Comparison of ENCODE assay signal across 8 cellular contexts in genomic region chr3:41198526-41198925, GRCh38. TPM values are rescaled to one million over a fixed set of nuclear protein-coding genes. Genes with fewer than 3 reads are reported as not detected.
DNase-seq lines count a peak whose midpoint lies in the region; ATAC-seq and TF ChIP-seq lines count a peak whose summit lies in the region.

No MANE protein-coding gene starts in this region.

- no peaks in the 10 kb centered on the region for H3K36me3 Mint-ChIP-seq in nephron (ENCODE audit: low read depth)

- DNase-seq in AML-193 (lab: John Stamatoyannopoulos, UW), result no peak
- no peak for DNase-seq in NCI-H2196 (lab: John Stamatoyannopoulos, UW; ENCODE audit: unreplicated experiment)
- no peak for DNase-seq in iPS-NIHi11 (ENCODE audit: low spot score)

- H3K4me3 Mint-ChIP-seq in nephron, result peak overlapping the region; percentile 91 to 93 (median 92)

- H3K4me3 ChIP-seq in GM12875 (ENCODE audit: low read depth, low read length) (peak overlapping the region; percentile 100), WI38 (ENCODE audit: low read depth, low read length) (peak overlapping the region; percentile 88)

- peak overlapping the region; percentile 77 to 93 (median 93) for H3K27ac Mint-ChIP-seq in nephron

- H3K4me1 Mint-ChIP-seq in nephron, result peaks cover 27% of the 10 kb centered on the region

- ATAC-seq in HG03432 (IDR thresholded peaks at IDR 0.05; ENCODE audit: unreplicated experiment), result peak; percentile 5
- ATAC-seq in esophagus mucosa, result peak; percentile 2

- H3K27me3 Mint-ChIP-seq in nephron (ENCODE audit: low read depth), result peaks cover 3% of the 10 kb centered on the region

- TF ChIP-seq CTCF in GM12875 (IDR thresholded peaks at IDR 0.05; ENCODE audit: borderline replicate concordance, insufficient read depth, low read depth, low read length) (no peak), WI38 (IDR thresholded peaks at IDR 0.05; ENCODE audit: low read depth, low read length) (no peak), nephron (IDR thresholded peaks at IDR 0.05; ENCODE audit: unreplicated experiment in 3 of 3) (no peak)

- no peaks in the 10 kb centered on the region for H3K9me3 Mint-ChIP-seq in nephron

RNA-seq across cellular contexts. Expression of gene CTNNB1, which starts 0.8 kb away (rescaled TPM):
- 202 TPM for total RNA-seq in esophagus mucosa
